Comparison of ENCODE assay signal across 8 cellular contexts in the genomic region with DNA sequence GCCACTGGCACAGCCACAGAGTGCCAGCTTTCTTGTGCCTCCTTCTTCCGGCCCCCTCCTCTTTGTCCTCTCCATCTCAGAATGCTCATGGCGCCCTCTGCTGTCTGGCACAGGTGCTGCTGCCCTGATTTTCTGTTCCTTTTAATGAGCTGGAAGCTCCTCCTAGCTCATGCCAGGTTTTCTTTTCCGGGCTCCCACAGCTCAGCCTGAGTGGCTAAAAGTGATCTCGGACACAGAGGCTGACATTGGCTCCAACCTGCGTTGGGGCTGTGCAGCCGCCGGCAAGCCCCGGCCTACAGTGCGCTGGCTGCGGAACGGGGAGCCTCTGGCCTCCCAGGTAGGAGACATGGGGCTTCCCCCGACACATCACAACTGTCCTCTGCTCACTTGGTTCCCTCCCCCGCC.
DNase-seq lines count a peak whose midpoint lies in the region; ATAC-seq and TF ChIP-seq lines count a peak whose summit lies in the region.

No MANE protein-coding gene starts in this region.

- DNase-seq in GM12865 (ENCODE audit: low read depth) (peak; percentile 68), NCI-H1694 treated with DMSO at 0.1 percent for 48 hours (lab: John Stamatoyannopoulos, UW) (peak; percentile 79), T-helper 9 cell (peak; percentile 62), astrocyte of the cerebellum (ENCODE audit: low read depth) (peak; percentile 45), hepatic stellate cell (ENCODE audit: low spot score) (peak; percentile 81), skeletal muscle cell (ENCODE audit: low read depth) (peak; percentile 8)

- H3K4me3 ChIP-seq in GM12865 (ENCODE audit: low read depth, low read length) = no peak overlapping the region
- H3K4me3 ChIP-seq in astrocyte of the cerebellum (ENCODE audit: low read depth, low read length) = no peak overlapping the region
- no peak overlapping the region for H3K4me3 ChIP-seq in skeletal muscle cell (ENCODE audit: low read depth, low read length)

- TF ChIP-seq CTCF in GM12865 (IDR thresholded peaks at IDR 0.05; ENCODE audit: insufficient read depth, low read depth, low read length, missing control alignments) = peak; percentile 85
- peak; percentile 91 for TF ChIP-seq CTCF in astrocyte of the cerebellum (IDR thresholded peaks at IDR 0.05; ENCODE audit: low read depth, low read length, missing control alignments)

- in situ Hi-C loops in astrocyte of the cerebellum (cut with HindIII; ENCODE audit: low sequenced_read_pairs) = no loop called here

- ATAC-seq in HG03521 (IDR thresholded peaks at IDR 0.05; ENCODE audit: unreplicated experiment) (no peak), HG02970 (IDR thresholded peaks at IDR 0.05; ENCODE audit: low FRiP score, unreplicated experiment) (no peak)

Comparison
In these comparisons a context has a peak if more than half of its experiments do, and no peak if none do; other contexts are left out.
1. DNase-seq: peak in every context shown above with its lines; median percentile 81 in hepatic stellate cell; 79 in NCI-H1694 treated with DMSO at 0.1 percent for 48 hours; 68 in GM12865; 62 in T-helper 9 cell; 45 in astrocyte of the cerebellum; 8 in skeletal muscle cell.